26 cellular contexts compared by ENCODE assay signal in the genomic region with DNA sequence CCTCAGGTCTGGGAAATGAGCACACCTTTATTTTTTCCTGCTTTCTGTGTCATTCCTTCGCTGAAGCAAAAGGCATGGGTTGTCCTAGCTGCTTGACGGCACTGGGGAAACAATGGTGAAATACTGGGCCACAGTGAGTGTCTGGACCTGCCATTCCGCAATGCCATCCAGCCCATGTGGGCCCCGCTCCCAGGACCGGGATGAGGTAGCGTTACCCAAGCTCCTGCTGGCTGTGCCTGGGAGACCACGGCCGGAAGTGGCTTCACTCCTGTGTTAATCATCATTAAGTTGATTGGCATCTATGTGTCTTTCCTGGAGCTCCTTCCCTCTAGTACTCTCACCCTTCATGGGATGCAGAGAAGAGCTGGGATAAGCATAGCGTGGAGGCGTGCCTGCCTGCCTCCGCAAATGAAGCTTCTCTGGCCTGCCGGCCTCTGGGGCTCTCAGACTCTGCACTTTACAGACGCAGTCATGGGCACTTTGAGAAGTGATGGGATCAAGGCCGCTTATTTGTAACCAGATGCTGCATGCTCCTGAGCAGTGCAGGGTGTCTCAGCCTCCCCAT. TPM values are rescaled to one million over a fixed set of nuclear protein-coding genes. Genes with fewer than 3 reads are reported as not detected.
"Had no signal": no experiment of that assay in that cellular context is flagged by ENCODE, and none has a peak within 500 bp of the region (broad histone marks: within the 10 kb centered on the region; RNA-seq: fewer than 3 reads in every experiment).

No MANE protein-coding gene starts in this region.

- ATAC-seq: activated CD4-positive, alpha-beta T cell treated with anti-CD3 and anti-CD28 coated beads for 36 hours; activated CD4-positive, CD25-positive, alpha-beta regulatory T cell treated with anti-CD3 and anti-CD28 coated beads, Interleukin-2, amount 50 U/mL, for 24 hours; activated CD8-positive, alpha-beta T cell treated with anti-CD3 and anti-CD28 coated beads, Interleukin-2, amount 10 ng/mL, durations not matched to agents 7 days and 5 days; activated naive CD8-positive, alpha-beta T cell treated with anti-CD3 and anti-CD28 coated beads, Interleukin-2, amount 50 U/mL, for 24 hours; Panc1; WTC11 had no signal

- H3K36me3 ChIP-seq: MG63, SJSA1 had no signal

- H3K27ac ChIP-seq: SJSA1 had no signal

- H3K9me3 ChIP-seq: MG63, SJSA1, SK-N-SH had no signal

- H3K4me3 ChIP-seq: MG63, SJSA1 had no signal

- DNase-seq: activated CD4-positive, alpha-beta T cell treated with anti-CD3 and anti-CD28 coated beads for 36 hours; activated CD4-positive, alpha-beta T cell treated with anti-CD3 and anti-CD28 coated beads, Interleukin-2, amount 10 ng/mL, durations not matched to agents 7 days and 5 days; activated CD4-positive, alpha-beta T cell treated with anti-CD3 and anti-CD28 coated beads, Interleukin-2, amount 50 U/mL, for 48 hours; activated CD8-positive, alpha-beta T cell treated with anti-CD3 and anti-CD28 coated beads, Interleukin-2, amount 10 ng/mL, durations not matched to agents 7 days and 5 days; activated naive CD4-positive, alpha-beta T cell treated with anti-CD3 and anti-CD28 coated beads, Interleukin-2, amount 10 ng/mL, durations not matched to agents 7 days and 5 days; activated naive CD8-positive, alpha-beta T cell treated with anti-CD3 and anti-CD28 coated beads, Interleukin-2, amount 50 U/mL, for 24 hours; activated T-cell treated with anti-CD3 and anti-CD28 coated beads, Interleukin-2, amount 50 U/mL, for 24 hours; Karpas-422; MG63; NCI-H1048; NCI-H1105 treated with DMSO at 0.1 percent for 48 hours; NCI-H1436; NCI-H1694; NCI-H1930; NCI-H2081 treated with DMSO at 0.1 percent for 48 hours; NCI-H226; NCI-H446 treated with DMSO at 0.1 percent for 48 hours; NCI-H524; RPMI8226; SHP77 treated with DMSO at 0.1 percent for 48 hours; SK-N-SH had no signal

RNA-seq across cellular contexts. Expression of gene SMIM32, which starts 16.5 kb away (rescaled TPM):
- total RNA-seq: activated CD4-positive, alpha-beta T cell treated with anti-CD3 and anti-CD28 coated beads for 36 hours; activated CD4-positive, alpha-beta T cell treated with anti-CD3 and anti-CD28 coated beads, Interleukin-2, amount 10 ng/mL, durations not matched to agents 7 days and 5 days; activated CD8-positive, alpha-beta T cell treated with anti-CD3 and anti-CD28 coated beads, Interleukin-2, amount 10 ng/mL, durations not matched to agents 7 days and 5 days; activated T-helper 2 cell treated with anti-CD3 and anti-CD28 coated beads, Interferon-gamma antibody, Interleukin-2, Interleukin-4, amounts not matched to agents 10 μg/mL and 5 μg/mL and 100 μg/mL, durations not matched to agents 14 hours and 24 hours and 36 hours; SJSA1 had no signal
